Comparison of ENCODE assay signal across 15 cellular contexts in genomic region chr2:45166229-45166890, GRCh38.
"Had no signal": no experiment of that assay in that cellular context is flagged by ENCODE, and none has a peak within 500 bp of the region (broad histone marks: within the 10 kb centered on the region; RNA-seq: fewer than 3 reads in every experiment).

No MANE protein-coding gene starts in this region.

- H3K4me3 ChIP-seq: coronary artery, esophagus muscularis mucosa, ovary, sigmoid colon, thyroid gland had no signal

- H3K27ac ChIP-seq: coronary artery, esophagus muscularis mucosa, ovary, sigmoid colon, thyroid gland had no signal

- H3K36me3 Mint-ChIP-seq: activated naive CD8-positive, alpha-beta T cell treated with anti-CD3 and anti-CD28 coated beads, Interleukin-2, amount 10 ng/mL, durations not matched to agents 7 days and 5 days; brain; stimulated activated effector memory CD8-positive, alpha-beta T cell treated with anti-CD3 and anti-CD28 coated beads, Interleukin-12 subunit alpha, Interleukin-12 subunit beta, amount 100 ng/mL, for 72 hours had no signal

- H3K27me3 ChIP-seq: ovary had no signal

- H3K4me1 Mint-ChIP-seq: central memory CD8-positive, alpha-beta T cell; stimulated activated effector memory CD8-positive, alpha-beta T cell treated with anti-CD3 and anti-CD28 coated beads, Interleukin-12 subunit alpha, Interleukin-12 subunit beta, amount 100 ng/mL, for 72 hours had no signal

- H3K27ac Mint-ChIP-seq: activated naive CD8-positive, alpha-beta T cell treated with anti-CD3 and anti-CD28 coated beads, Interleukin-2, amount 10 ng/mL, durations not matched to agents 7 days and 5 days; brain; stimulated activated effector memory CD8-positive, alpha-beta T cell treated with anti-CD3 and anti-CD28 coated beads, Interleukin-12 subunit alpha, Interleukin-12 subunit beta, amount 100 ng/mL, for 72 hours had no signal

- DNase-seq: activated CD4-positive, CD25-positive, alpha-beta regulatory T cell treated with anti-CD3 and anti-CD28 coated beads, Interleukin-2, amount 50 U/mL, for 72 hours; activated naive CD4-positive, alpha-beta T cell; activated naive CD8-positive, alpha-beta T cell treated with anti-CD3 and anti-CD28 coated beads, Interleukin-2, amount 10 ng/mL, durations not matched to agents 7 days and 5 days; activated T-cell treated with anti-CD3 and anti-CD28 coated beads for 4 hours; hypothalamus; ovary; sigmoid colon; stimulated activated CD4-positive, alpha-beta T cell treated with anti-CD3 and anti-CD28 coated beads, Interleukin-12 subunit alpha, Interleukin-12 subunit beta, amount 100 ng/mL, for 4 hours; T1000; thyroid gland had no signal

- H3K9me3 Mint-ChIP-seq: activated naive CD8-positive, alpha-beta T cell treated with anti-CD3 and anti-CD28 coated beads, Interleukin-2, amount 10 ng/mL, durations not matched to agents 7 days and 5 days; central memory CD8-positive, alpha-beta T cell; stimulated activated effector memory CD8-positive, alpha-beta T cell treated with anti-CD3 and anti-CD28 coated beads, Interleukin-12 subunit alpha, Interleukin-12 subunit beta, amount 100 ng/mL, for 72 hours had no signal

- H3K4me3 Mint-ChIP-seq: activated naive CD8-positive, alpha-beta T cell treated with anti-CD3 and anti-CD28 coated beads, Interleukin-2, amount 10 ng/mL, durations not matched to agents 7 days and 5 days; brain; central memory CD8-positive, alpha-beta T cell; stimulated activated effector memory CD8-positive, alpha-beta T cell treated with anti-CD3 and anti-CD28 coated beads, Interleukin-12 subunit alpha, Interleukin-12 subunit beta, amount 100 ng/mL, for 72 hours had no signal

- H3K9me3 ChIP-seq: esophagus muscularis mucosa, ovary, sigmoid colon, thyroid gland had no signal

- H3K36me3 ChIP-seq: esophagus muscularis mucosa, ovary, sigmoid colon, thyroid gland had no signal

- ATAC-seq: stimulated activated effector memory CD8-positive, alpha-beta T cell treated with anti-CD3 and anti-CD28 coated beads, Interleukin-12 subunit alpha, Interleukin-12 subunit beta, amount 100 ng/mL, for 72 hours had no signal
